8 cellular contexts compared by ENCODE assay signal in genomic region chr13:45511310-45512147, GRCh38. TPM values are rescaled to one million over a fixed set of nuclear protein-coding genes. Genes with fewer than 3 reads are reported as not detected.
DNase-seq lines count a peak whose midpoint lies in the region; ATAC-seq, FAIRE-seq and TF ChIP-seq lines count a peak whose summit lies in the region.

No MANE protein-coding gene starts in this region.

- intact Hi-C loops in K562 (cut with micrococcal nuclease) = no loop called here

- TF ChIP-seq CTCF in K562 (IDR thresholded peaks at IDR 0.05 in 2 of 3, conservative IDR thresholded peaks at IDR 0.05 in 1 of 3; ENCODE audit: insufficient read depth in 2 of 3, low read depth in 1 of 3, low read length in 3 of 3) (peak; percentile 49 to 71 (median 69)), smooth muscle cell (IDR thresholded peaks at IDR 0.05; ENCODE audit: borderline replicate concordance, insufficient read depth, poor library complexity, severe bottlenecking) (peak; percentile 80)

- FAIRE-seq in K562 (lab: Jason Lieb, UNC) = peak; percentile 83

- no peaks in the 10 kb centered on the region for H4K20me1 ChIP-seq in K562 (replicated peaks; ENCODE audit: control insufficient read depth, insufficient read depth, low read length)
- H4K20me1 ChIP-seq in smooth muscle cell (ENCODE audit: low read depth) = peaks cover 63% of the 10 kb centered on the region

- TF ChIP-seq POLR2A in K562 (conservative IDR thresholded peaks at IDR 0.05) = no peak

- CTCF ChIA-PET in K562 (lab: Yijun Ruan, JAX; ENCODE audit: low intra/inter-chr PET ratio) = interaction anchor here (0.7 to 1.5 kb wide), 3 partner anchors 207 to 810 kb away, joined by 3 to 4 read pairs (median 3); no protein-coding TSS in a partner anchor

- H3K36me3 ChIP-seq in K562 (ENCODE audit: control insufficient read depth, insufficient read depth, low read length) (peaks cover 54% of the 10 kb centered on the region), smooth muscle cell (ENCODE audit: low read depth) (peaks cover 30% of the 10 kb centered on the region)

- POLR2A ChIA-PET in K562 (lab: Yijun Ruan, JAX) = interaction anchor here (0.8 kb wide), 1 partner anchor 85 kb away, joined by 3 read pairs; no protein-coding TSS in a partner anchor

- H3K27ac ChIP-seq in K562 (ENCODE audit: extremely low read depth, low read depth, low read length) (no peak overlapping the region), smooth muscle cell (ENCODE audit: low read depth) (peak overlapping the region; percentile 37)

- no peak overlapping the region for H3K9ac ChIP-seq in K562 (ENCODE audit: insufficient read depth in 1 of 2, low read depth in 2 of 2, low read length in 2 of 2)
- H3K9ac ChIP-seq in smooth muscle cell (ENCODE audit: low read depth) = no peak overlapping the region

- H3K4me2 ChIP-seq in K562 (ENCODE audit: insufficient read depth, low read length) = no peak overlapping the region
- no peak overlapping the region for H3K4me2 ChIP-seq in smooth muscle cell

- in situ Hi-C loops in K562 (cut with MboI) = no loop called here

- H3K27me3 ChIP-seq in K562 (ENCODE audit: control insufficient read depth in 2 of 2, insufficient read depth in 2 of 2, low read length in 2 of 2) = no peaks in the 10 kb centered on the region
- no peaks in the 10 kb centered on the region for H3K27me3 ChIP-seq in smooth muscle cell (ENCODE audit: low read depth)

- ATAC-seq in K562 = peak; percentile 81

- DNase-seq in activated T-cell treated with anti-CD3 and anti-CD28 coated beads for 24 hours (ENCODE audit: low read depth) (peak; percentile 12), HuH-7 (ENCODE audit: low spot score) (peak; percentile 15), NOMO-1 treated with dmso at 0.1 percent for 144 hours (lab: John Stamatoyannopoulos, UW; ENCODE audit: unreplicated experiment) (peak; percentile 8), K562 (ENCODE audit: extremely low read depth in 1 of 4, low spot score in 3 of 4) (peak; percentile 37 to 67 (median 45)), iPS DF 4.7 (ENCODE audit: extremely low read depth, low spot score) (peak; percentile 36), smooth muscle cell (lab: John Stamatoyannopoulos, UW; ENCODE audit: unreplicated experiment) (no peak)
- DNase-seq in activated T-cell treated with anti-CD3 and anti-CD28 coated beads, Interleukin-2, amount 50 U/mL, for 1 hour = no peak
- no peak for DNase-seq in activated CD8-positive, alpha-beta memory T cell treated with anti-CD3 and anti-CD28 coated beads, Interleukin-2, amount 50 U/mL, for 48 hours

- peaks cover 11% of the 10 kb centered on the region for H3F3A ChIP-seq in smooth muscle cell (ENCODE audit: low read depth)

- H2AFZ ChIP-seq in K562 (ENCODE audit: low read depth, low read length) = no peak overlapping the region
- H2AFZ ChIP-seq in smooth muscle cell (ENCODE audit: low read depth) = no peak overlapping the region

- BruUV-seq in K562 (replicated peaks; lab: Mats Ljungman, UMichigan) = no TSS peak

- no peak overlapping the region for H3K4me3 ChIP-seq in K562
- H3K4me3 ChIP-seq in smooth muscle cell = no peak overlapping the region

- WGBS in K562 (ENCODE audit: insufficient coverage, low coverage, missing lambda C conversion rate) = 49% methylated on average over 3 of the region's 3 CpGs
- 72% methylated on average over 3 of the region's 3 CpGs for WGBS in smooth muscle cell (ENCODE audit: low lambda C conversion rate)

- no peaks in the 10 kb centered on the region for H3K4me1 ChIP-seq in K562 (replicated peaks in 1 of 2; ENCODE audit: control insufficient read depth in 2 of 2, insufficient read depth in 2 of 2, low read length in 2 of 2)
- peaks cover 11% of the 10 kb centered on the region for H3K4me1 ChIP-seq in smooth muscle cell (ENCODE audit: low read depth)

- H3K9me3 ChIP-seq in K562 (replicated peaks; ENCODE audit: control insufficient read depth, insufficient read depth, low read depth, low read length) (no peaks in the 10 kb centered on the region), smooth muscle cell (replicated peaks; ENCODE audit: low read depth) (no peaks in the 10 kb centered on the region)

- H3K9me1 ChIP-seq in K562 (ENCODE audit: control insufficient read depth, insufficient read depth, low read length) = no peaks in the 10 kb centered on the region

- H3K79me2 ChIP-seq in K562 (ENCODE audit: control insufficient read depth, insufficient read depth, low read length) = no peaks in the 10 kb centered on the region
- no peaks in the 10 kb centered on the region for H3K79me2 ChIP-seq in smooth muscle cell (ENCODE audit: low read depth)

- TF ChIP-seq EP300 in K562 (IDR thresholded peaks at IDR 0.05; ENCODE audit: low read length) = no peak

- TF ChIP-seq RAD21 in K562 (CRISPR knock-in tag; conservative IDR thresholded peaks at IDR 0.05 in 1 of 2, IDR thresholded peaks at IDR 0.05 in 1 of 2) = peak in 1 of 2 experiments; percentile 50; a peak in 2 of 4 replicates

TF ChIP-seq in K562, 482 proteins besides CTCF, POLR2A, EP300 and RAD21 (continues in another document):
- peak; percentile 12; the same call in 1 of the 2 replicates for TF ChIP-seq JUND (IDR thresholded peaks at IDR 0.05; ENCODE audit: borderline replicate concordance, low read depth, low read length)
- TF ChIP-seq JUND (tag; IDR thresholded peaks at IDR 0.05; ENCODE audit: borderline replicate concordance, low read depth, low read length) = no peak
- TF ChIP-seq ARID3A (IDR thresholded peaks at IDR 0.05; ENCODE audit: borderline replicate concordance, low read depth, low read length) = peak; percentile 62; the same call in 1 of the 2 replicates
- 0 out of 2 replicates have a peak, but pooled peaks have one; percentile 26 for TF ChIP-seq SMC3 (conservative IDR thresholded peaks at IDR 0.05; ENCODE audit: insufficient read depth, low read depth, low read length)
- peak; percentile 65 for TF ChIP-seq ZNF384 (IDR thresholded peaks at IDR 0.05; ENCODE audit: low read depth, low read length)
- TF ChIP-seq DEAF1 (CRISPR knock-in tag; IDR thresholded peaks at IDR 0.05) = no peak

RNA-seq across cellular contexts. Expression of gene COG3, which starts 46.8 kb away (rescaled TPM):
- 44.7 and 71.6 TPM in 2 replicates for total RNA-seq in K562 (2011; cell fraction: chromatin; rRNA removed; ENCODE audit: low replicate concordance)
- total RNA-seq in K562 (2011; cell fraction: nucleolus; rRNA removed) = 40.5 and 43.9 TPM in 2 replicates
- total RNA-seq in K562 (2011; cell fraction: nucleoplasm; rRNA removed) = 40.6 and 42.3 TPM in 2 replicates
- total RNA-seq in K562 (2014; rRNA removed) (22.9 and 36.6 TPM in 2 replicates), K562 (2014; rRNA removed; fragmentation: Illumina TruSeq; extraction: Trizol) (12.9 and 14.2 TPM in 2 replicates), K562 (2015; rRNA removed; fragmentation: Illumina TruSeq; extraction: Trizol) (16.9 and 17.4 TPM in 2 replicates), K562 (2021) (12.5 and 14.5 TPM in 2 replicates), smooth muscle cell (38.2 and 46.8 TPM in 2 replicates)
- polyA plus RNA-seq in K562 (2011; rRNA removed) (18.7 and 19.0 TPM in 2 replicates), K562 (2014; fragmentation: Illumina TruSeq; extraction: Trizol) (10.6 and 13.7 TPM in 2 replicates), K562 (2014; fragmentation: Nextera tagmentation; extraction: Ambion mirVana) (1 to 10 TPM; 3.9 to 4.3 TPM), K562 (2014; rRNA removed) (15.8 and 16.5 TPM in 2 replicates), smooth muscle cell (23.0 and 25.4 TPM in 2 replicates)
- polyA plus RNA-seq in K562 (2011; cell fraction: cytosol; rRNA removed) = 9.3 and 13.3 TPM in 2 replicates
- polyA plus RNA-seq in K562 (2011; cell fraction: nucleus; rRNA removed) = 32.8 and 34.6 TPM in 2 replicates
- 19.4 and 20.3 TPM in 2 replicates for polyA plus RNA-seq in K562 (2012)
- 25.6 and 34.4 TPM in 2 replicates for polyA minus RNA-seq in K562 (2011; rRNA and poly(A)+ RNA removed)
- 6.0 and 10.2 TPM in 2 replicates for polyA minus RNA-seq in K562 (2011; cell fraction: cytosol; rRNA and poly(A)+ RNA removed)
- polyA minus RNA-seq in K562 (2011; cell fraction: nucleus; rRNA and poly(A)+ RNA removed) = 40.4 and 61.9 TPM in 2 replicates

Comparison
In these comparisons a context has a peak if more than half of its experiments do, and no peak if none do; other contexts are left out.
1. DNase-seq: peak in activated T-cell treated with anti-CD3 and anti-CD28 coated beads for 24 hours (single experiment), HuH-7 (single experiment), NOMO-1 treated with dmso at 0.1 percent for 144 hours (single experiment), K562 (4 of 4) and iPS DF 4.7 (single experiment); none in activated T-cell treated with anti-CD3 and anti-CD28 coated beads, Interleukin-2, amount 50 U/mL, for 1 hour (single experiment), smooth muscle cell (single experiment) and activated CD8-positive, alpha-beta memory T cell treated with anti-CD3 and anti-CD28 coated beads, Interleukin-2, amount 50 U/mL, for 48 hours (single experiment).